ENCODE assay signal across 19 cellular contexts in the genomic region with DNA sequence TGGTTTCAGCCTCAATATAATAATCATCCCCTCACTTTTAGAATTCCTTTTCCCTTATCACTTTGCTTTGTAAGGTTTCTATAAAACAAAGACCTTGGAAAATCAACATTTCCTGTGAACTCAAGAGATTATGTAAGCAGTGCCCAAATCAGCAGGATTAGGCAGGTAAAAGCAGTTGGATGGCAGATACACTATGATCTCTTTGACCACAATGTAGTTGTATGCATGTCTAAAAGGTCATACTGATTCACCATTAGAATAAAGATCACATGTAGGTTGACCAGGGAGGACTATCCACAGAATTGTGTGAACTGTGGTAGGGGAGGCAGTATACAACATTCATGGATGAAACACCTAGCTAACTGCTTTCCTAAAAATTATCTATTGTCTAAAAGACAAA. TPM values are rescaled to one million over a fixed set of nuclear protein-coding genes. Genes with fewer than 3 reads are reported as not detected.
DNase-seq lines count a peak whose midpoint lies in the region; ATAC-seq, FAIRE-seq and TF ChIP-seq lines count a peak whose summit lies in the region.
"Had no signal": no experiment of that assay in that cellular context is flagged by ENCODE, and none has a peak within 500 bp of the region (broad histone marks: within the 10 kb centered on the region; RNA-seq: fewer than 3 reads in every experiment).

No MANE protein-coding gene starts in this region.

- H3K27ac ChIP-seq in fibroblast of lung (ENCODE audit: insufficient read depth, low read length), result no peak overlapping the region
- H3K27ac ChIP-seq in pancreas, result no peak overlapping the region
- H3K27ac ChIP-seq in aorta (ENCODE audit: low read depth in 1 of 2, low read length in 2 of 2), result no peak overlapping the region
- H3K27ac ChIP-seq: C4-2B had no signal

- no peaks in the 10 kb centered on the region for H3K79me2 ChIP-seq in fibroblast of lung (ENCODE audit: control insufficient read depth, insufficient read depth, low read length)

- TF ChIP-seq POLR2A in GM12892 (IDR thresholded peaks at IDR 0.05; ENCODE audit: low read depth, low read length), result no peak

- no peaks in the 10 kb centered on the region for H4K20me1 ChIP-seq in fibroblast of lung (ENCODE audit: control insufficient read depth, extremely low read depth, insufficient read depth, low read length)

- DNase-seq in GM12892 (ENCODE audit: insufficient read length) (no peak), OCI-M1 (lab: John Stamatoyannopoulos, UW) (peak; percentile 28), fibroblast of lung (ENCODE audit: low read depth in 2 of 2) (no peak), pancreas (no peak), SW 1271 (lab: John Stamatoyannopoulos, UW) (no peak), NCI-H774 (lab: John Stamatoyannopoulos, UW) (no peak), aorta (no peak)
- DNase-seq: ACHN, NCI-H1105 treated with DMSO at 0.1 percent for 48 hours, NCI-H187, NCI-H2227 treated with DMSO at 0.1 percent for 48 hours, NCI-H524 had no signal

- FAIRE-seq in GM12892 (lab: Jason Lieb, UNC), result peak; percentile 46
- no peak for FAIRE-seq in pancreas (lab: Jason Lieb, UNC)
- FAIRE-seq: D721Med, K562, RCC 7860 had no signal

- H3K4me3 ChIP-seq in fibroblast of lung (replicated peaks in 1 of 4; ENCODE audit: control extremely low read depth in 1 of 4, insufficient read depth in 1 of 4, low read depth in 3 of 4, low read length in 4 of 4) (no peak overlapping the region), pancreas (no peak overlapping the region), aorta (ENCODE audit: low read length in 2 of 2) (no peak overlapping the region)
- H3K4me3 ChIP-seq: HAP-1, K562 had no signal

- intact Hi-C loops in pancreas (cut with DNase I), result no loop called here
- intact Hi-C loops in aorta (cut with DNase I), result no loop called here

- H3K4me1 ChIP-seq in fibroblast of lung (ENCODE audit: control insufficient read depth, extremely low read depth, insufficient read depth, low read length), result no peaks in the 10 kb centered on the region
- peaks cover 7 to 16% (median 8%) of the 10 kb centered on the region in 3 donors for H3K4me1 ChIP-seq in pancreas
- H3K4me1 ChIP-seq in aorta (ENCODE audit: control insufficient read depth in 1 of 2, insufficient read depth in 2 of 2, low read length in 2 of 2), result peaks cover 0 to 4% of the 10 kb centered on the region in 2 donors

- H3K9me3 ChIP-seq in fibroblast of lung (ENCODE audit: control insufficient read depth, insufficient read depth, low read depth, low read length) (no peaks in the 10 kb centered on the region), pancreas (no peaks in the 10 kb centered on the region), aorta (ENCODE audit: control insufficient read depth, low read length) (no peaks in the 10 kb centered on the region)
- H3K9me3 ChIP-seq: HAP-1 had no signal

- no peak overlapping the region for H3K9ac ChIP-seq in fibroblast of lung (ENCODE audit: insufficient read depth, low read length)

- no peak overlapping the region for H2AFZ ChIP-seq in fibroblast of lung (ENCODE audit: low read length)

- no peak for TF ChIP-seq CTCF in fibroblast of lung (conservative IDR thresholded peaks at IDR 0.05 in 1 of 2, IDR thresholded peaks at IDR 0.05 in 1 of 2; ENCODE audit: low read depth in 1 of 2, low read length in 2 of 2)
- TF ChIP-seq CTCF in pancreas (IDR thresholded peaks at IDR 0.05), result no peak

- H3K27me3 ChIP-seq in fibroblast of lung (ENCODE audit: control insufficient read depth, insufficient read depth, low read length) (no peaks in the 10 kb centered on the region), pancreas (no peaks in the 10 kb centered on the region), aorta (ENCODE audit: control insufficient read depth in 1 of 2, insufficient read depth in 2 of 2, low read length in 1 of 2) (no peaks in the 10 kb centered on the region)

- peak in 3 of 4 donors; percentile 37 to 67 (median 50) for ATAC-seq in pancreas
- no peak for ATAC-seq in HG03139 (IDR thresholded peaks at IDR 0.05; ENCODE audit: unreplicated experiment)
- no peak for ATAC-seq in aorta (ENCODE audit: low FRiP score)
- ATAC-seq: K562, Right ventricle myocardium inferior had no signal

- peak overlapping the region; percentile 19 for H3K4me2 ChIP-seq in fibroblast of lung (ENCODE audit: extremely low read depth, insufficient read depth, low read length)

- H3K36me3 ChIP-seq in fibroblast of lung (ENCODE audit: control insufficient read depth, insufficient read depth, low read length), result no peaks in the 10 kb centered on the region
- no peaks in the 10 kb centered on the region for H3K36me3 ChIP-seq in pancreas
- H3K36me3 ChIP-seq in aorta (ENCODE audit: control insufficient read depth in 1 of 2, insufficient read depth in 2 of 2, low read length in 1 of 2), result no peaks in the 10 kb centered on the region
- H3K36me3 ChIP-seq: HAP-1 had no signal

RNA-seq across cellular contexts. Expression of gene DENND5B, which starts 57.5 kb away (rescaled TPM):
- polyA plus RNA-seq in GM12892 (2012; ENCODE audit: missing spikeins), result 8.6 TPM
- total RNA-seq in fibroblast of lung (3.6 and 5.3 TPM in 2 replicates), pancreas (10 to 100 TPM in 3 of 6 donors, 1 to 10 TPM in 3; 5.2 to 11.3 (median 8.7) TPM), aorta (10 to 100 TPM; 19.7 to 22.5 TPM)
- polyA plus RNA-seq in fibroblast of lung (5.6 and 6.9 TPM in 2 replicates), pancreas (1 to 10 TPM; 2.4 to 2.7 TPM), aorta (1 to 10 TPM; 3.1 to 5.6 TPM)
- polyA plus RNA-seq in fibroblast of lung (2012), result 2.7 and 3.3 TPM in 2 replicates
- polyA minus RNA-seq in fibroblast of lung (ENCODE audit: low replicate concordance), result 8.3 and 8.4 TPM in 2 replicates

Comparison
In these comparisons a context has a peak if more than half of its experiments do, and no peak if none do; other contexts are left out.
1. ATAC-seq: peak in pancreas (3 of 4); none in HG03139 (single experiment) and aorta (single experiment).